In genomic region chrX:39771089-39771488, GRCh38 we compare ENCODE assay signal across 1 cellular context.
TF ChIP-seq lines count a peak whose summit lies in the region.

No MANE protein-coding gene starts in this region.

TF ChIP-seq in K562, 482 proteins besides CTCF, POLR2A, EP300 and RAD21 (continued from another document):
- TF ChIP-seq ARID3A (IDR thresholded peaks at IDR 0.05; ENCODE audit: borderline replicate concordance, low read depth, low read length) (no peak), BHLHE40 (IDR thresholded peaks at IDR 0.05; ENCODE audit: low read length) (no peak), JUNB (CRISPR knock-in tag; conservative IDR thresholded peaks at IDR 0.05) (no peak), CC2D1A (IDR thresholded peaks at IDR 0.05) (no peak), ADNP (tag; IDR thresholded peaks at IDR 0.05) (peak; percentile 60; the same call in 1 of the 2 replicates), ZNF707 (CRISPR knock-in tag; conservative IDR thresholded peaks at IDR 0.05) (no peak), BMI1 (IDR thresholded peaks at IDR 0.05; ENCODE audit: low read length) (no peak), RFX7 (CRISPR knock-in tag; IDR thresholded peaks at IDR 0.05) (no peak)
- TF ChIP-seq, protein P1, sequence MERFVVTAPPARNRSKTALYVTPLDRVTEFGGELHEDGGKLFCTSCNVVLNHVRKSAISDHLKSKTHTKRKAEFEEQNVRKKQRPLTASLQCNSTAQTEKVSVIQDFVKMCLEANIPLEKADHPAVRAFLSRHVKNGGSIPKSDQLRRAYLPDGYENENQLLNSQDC (CRISPR knock-in tag; IDR thresholded peaks at IDR 0.05) = no peak
